17 cellular contexts compared by ENCODE assay signal in genomic region chr11:36147491-36147890, GRCh38.
DNase-seq lines count a peak whose midpoint lies in the region; FAIRE-seq and TF ChIP-seq lines count a peak whose summit lies in the region.
"Had no signal": no experiment of that assay in that cellular context is flagged by ENCODE, and none has a peak within 500 bp of the region (broad histone marks: within the 10 kb centered on the region; RNA-seq: fewer than 3 reads in every experiment).

No MANE protein-coding gene starts in this region.

- H2BK5ac ChIP-seq in mesenchymal stem cell (ENCODE audit: low read depth, low read length, poor library complexity, severe bottlenecking) = no peak overlapping the region

- H3K4me2 ChIP-seq in mammary epithelial cell (ENCODE audit: insufficient read depth, low read depth, low read length) (no peak overlapping the region), mesenchymal stem cell (ENCODE audit: low read length, poor library complexity, severe bottlenecking) (no peak overlapping the region)

- H4K8ac ChIP-seq in mesenchymal stem cell (ENCODE audit: low read length) = no peak overlapping the region

- H3K27me3 ChIP-seq in mammary epithelial cell (ENCODE audit: insufficient read depth, low read length) = no peaks in the 10 kb centered on the region
- H3K27me3 ChIP-seq in bronchial epithelial cell (ENCODE audit: control insufficient read depth, insufficient read depth, low read length) = no peaks in the 10 kb centered on the region
- no peaks in the 10 kb centered on the region for H3K27me3 ChIP-seq in mesenchymal stem cell (ENCODE audit: control insufficient read depth in 1 of 2, insufficient read depth in 1 of 2, low read length in 2 of 2)
- H3K27me3 ChIP-seq: BLaER1 treated with 17β-estradiol and CSF1 and Interleukin-3, amounts not matched to agents 10 nM and 100 nM had no signal

- H3K27ac ChIP-seq in mammary epithelial cell (ENCODE audit: insufficient read depth, low read depth, low read length) (no peak overlapping the region), mesenchymal stem cell (ENCODE audit: low read length, poor library complexity, severe bottlenecking) (no peak overlapping the region)
- H3K27ac ChIP-seq: 22Rv1, GM23248 had no signal

- peak overlapping the region; percentile 94 for H2AK5ac ChIP-seq in mesenchymal stem cell (ENCODE audit: low read length, severe bottlenecking)

- no peak overlapping the region for H3K4me3 Mint-ChIP-seq in MCF 10A (ENCODE audit: unreplicated experiment)
- H3K4me3 Mint-ChIP-seq: CD4-positive, alpha-beta T cell had no signal

- H4K91ac ChIP-seq in mesenchymal stem cell (ENCODE audit: low read length) = no peak overlapping the region

- 0% methylated on average over 1 of the region's 1 CpG for WGBS in mammary epithelial cell (ENCODE audit: low coverage, missing lambda C conversion rate)
- WGBS in mesenchymal stem cell = 0% methylated on average over 1 of the region's 1 CpG

- peaks cover 40% of the 10 kb centered on the region for H3K4me1 Mint-ChIP-seq in MCF 10A (ENCODE audit: insufficient read depth, unreplicated experiment)

- in situ Hi-C loops in mammary epithelial cell (cut with MboI; ENCODE audit: low sequenced_read_pairs in 2 of 2) = no loop called here

- FAIRE-seq in bronchial epithelial cell (lab: Jason Lieb, UNC) = no peak
- FAIRE-seq: GM12878, GM18507, H54 had no signal

- no peaks in the 10 kb centered on the region for H3K9me3 Mint-ChIP-seq in MCF 10A (ENCODE audit: unreplicated experiment)
- H3K9me3 Mint-ChIP-seq: CD4-positive, alpha-beta T cell had no signal

- no peak overlapping the region for H3K23ac ChIP-seq in mesenchymal stem cell (ENCODE audit: low read length in 2 of 2)

- no peaks in the 10 kb centered on the region for H3K9me3 ChIP-seq in mammary epithelial cell (replicated peaks; ENCODE audit: insufficient read depth, low read length)
- H3K9me3 ChIP-seq in mesenchymal stem cell (ENCODE audit: control insufficient read depth, low read length) = no peaks in the 10 kb centered on the region

- no TSS peak for BruUV-seq in MCF 10A (replicated peaks; lab: Mats Ljungman, UMichigan)
- no TSS peak for BruUV-seq in mammary epithelial cell (replicated peaks; lab: Mats Ljungman, UMichigan)

- H3K14ac ChIP-seq in mesenchymal stem cell (ENCODE audit: low read length in 2 of 2) = no peak overlapping the region

- peak overlapping the region; percentile 42 for H3K27ac Mint-ChIP-seq in MCF 10A (ENCODE audit: low read depth, unreplicated experiment)
- H3K27ac Mint-ChIP-seq: CD4-positive, alpha-beta T cell had no signal

- CTCF ChIA-PET in MCF 10A (lab: Yijun Ruan, JAX) = no interaction called here
- CTCF ChIA-PET in mammary epithelial cell (lab: Charles Lee; ENCODE audit: low non-redundant PET) = no interaction called here

- DNase-seq in MCF 10A (ENCODE audit: unreplicated experiment) (no peak), mammary epithelial cell (no peak), bronchial epithelial cell (ENCODE audit: low read depth) (peak; percentile 4), mesenchymal stem cell (no peak), cortex of kidney (lab: John Stamatoyannopoulos, UW) (no peak), NCI-H1436 treated with DMSO at 0.1 percent for 48 hours (lab: John Stamatoyannopoulos, UW) (no peak)
- DNase-seq in effector CD8-positive, alpha-beta T cell (lab: John Stamatoyannopoulos, UW) = no peak
- DNase-seq: ACHN; Calu3; CD4-positive, alpha-beta T cell; DMS 273 treated with DMSO at 0.1 percent for 48 hours; GM23248 had no signal

- no peak overlapping the region for H2AFZ ChIP-seq in mammary epithelial cell (ENCODE audit: low read depth, low read length)
- no peak overlapping the region for H2AFZ ChIP-seq in mesenchymal stem cell (ENCODE audit: low read depth, low read length)
- H2AFZ ChIP-seq: GM23248 had no signal

- H3K79me1 ChIP-seq in mesenchymal stem cell (replicated peaks; ENCODE audit: low read length, poor library complexity, severe bottlenecking) = no peaks in the 10 kb centered on the region

- no peak overlapping the region for H3K18ac ChIP-seq in mesenchymal stem cell (ENCODE audit: low read depth in 1 of 2, low read length in 2 of 2)

- H3K4me1 ChIP-seq in mammary epithelial cell (ENCODE audit: insufficient read depth, low read length) (peaks cover 43% of the 10 kb centered on the region), mesenchymal stem cell (ENCODE audit: control insufficient read depth, insufficient read depth, low read depth, low read length) (peaks cover 11% of the 10 kb centered on the region)

- H3K4me3 ChIP-seq in mammary epithelial cell (replicated peaks in 1 of 3; ENCODE audit: insufficient read depth in 1 of 3, low read depth in 2 of 3, low read length in 3 of 3) (no peak overlapping the region), bronchial epithelial cell (ENCODE audit: low read depth, low read length) (no peak overlapping the region), mesenchymal stem cell (ENCODE audit: insufficient read depth in 1 of 2, low read depth in 1 of 2, low read length in 2 of 2) (no peak overlapping the region)
- H3K4me3 ChIP-seq: BLaER1 treated with 17β-estradiol and CSF1 and Interleukin-3, amounts not matched to agents 10 nM and 100 nM; GM12878; GM23248 had no signal

- H3K79me2 ChIP-seq in mammary epithelial cell (ENCODE audit: insufficient read depth, low read length) = no peaks in the 10 kb centered on the region

- H3K27me3 Mint-ChIP-seq in MCF 10A (ENCODE audit: insufficient read depth, unreplicated experiment) = no peaks in the 10 kb centered on the region
- H3K27me3 Mint-ChIP-seq: CD4-positive, alpha-beta T cell had no signal

- dilution Hi-C loops in mammary epithelial cell (cut with HindIII; ENCODE audit: low sequenced_read_pairs) = no loop called here

- H2BK120ac ChIP-seq in mesenchymal stem cell (ENCODE audit: low read depth, low read length) = no peak overlapping the region

- H3K36me3 ChIP-seq in mammary epithelial cell (ENCODE audit: insufficient read depth, low read length) = peaks cover 5% of the 10 kb centered on the region
- H3K36me3 ChIP-seq in bronchial epithelial cell (ENCODE audit: control insufficient read depth, insufficient read depth, low read length) = no peaks in the 10 kb centered on the region
- no peaks in the 10 kb centered on the region for H3K36me3 ChIP-seq in mesenchymal stem cell (ENCODE audit: control insufficient read depth in 1 of 2, insufficient read depth in 2 of 2, low read depth in 1 of 2, low read length in 2 of 2)

- no peak overlapping the region for H3K4ac ChIP-seq in mesenchymal stem cell (ENCODE audit: low read depth in 1 of 2, low read length in 2 of 2)

- peaks cover 24% of the 10 kb centered on the region for H3K36me3 Mint-ChIP-seq in MCF 10A (ENCODE audit: insufficient read depth, unreplicated experiment)

- H2BK12ac ChIP-seq in mesenchymal stem cell (ENCODE audit: low read length in 2 of 2) = peak overlapping the region in 1 of 2 experiments; percentile 42

- intact Hi-C loops in MCF 10A (cut with micrococcal nuclease) = loop anchor here (5.0 kb wide), 1 partner anchor 205 kb away; the partner anchor contains the start of gene LDLRAD3
- intact Hi-C loops in mammary epithelial cell (cut with micrococcal nuclease) = no loop called here

- H4K20me1 ChIP-seq in mammary epithelial cell (ENCODE audit: insufficient read depth, low read length) = no peaks in the 10 kb centered on the region

- no peak for TF ChIP-seq CTCF in MCF 10A (IDR thresholded peaks at IDR 0.05; ENCODE audit: unreplicated experiment)
- no peak for TF ChIP-seq CTCF in mammary epithelial cell (conservative IDR thresholded peaks at IDR 0.05 in 1 of 2, IDR thresholded peaks at IDR 0.05 in 1 of 2; ENCODE audit: extremely low read depth in 1 of 2, insufficient read depth in 1 of 2, low read depth in 1 of 2, low read length in 2 of 2)
- TF ChIP-seq CTCF in bronchial epithelial cell (IDR thresholded peaks at IDR 0.05; ENCODE audit: insufficient read depth, low read length, severe bottlenecking) = no peak

- no peak overlapping the region for H2BK15ac ChIP-seq in mesenchymal stem cell (ENCODE audit: low read depth, poor library complexity, severe bottlenecking)

- H3K9ac ChIP-seq in mammary epithelial cell (ENCODE audit: insufficient read depth, low read length) (no peak overlapping the region), mesenchymal stem cell (ENCODE audit: low read length) (no peak overlapping the region)
- H3K9ac ChIP-seq: BLaER1 treated with 17β-estradiol and CSF1 and Interleukin-3, amounts not matched to agents 10 nM and 100 nM; GM23248 had no signal

- POLR2A ChIA-PET in MCF 10A (lab: Yijun Ruan, JAX) = interaction anchor here (1.2 kb wide), 1 partner anchor 102 kb away, joined by 4 read pairs; no protein-coding TSS in a partner anchor
